In the genomic region with DNA sequence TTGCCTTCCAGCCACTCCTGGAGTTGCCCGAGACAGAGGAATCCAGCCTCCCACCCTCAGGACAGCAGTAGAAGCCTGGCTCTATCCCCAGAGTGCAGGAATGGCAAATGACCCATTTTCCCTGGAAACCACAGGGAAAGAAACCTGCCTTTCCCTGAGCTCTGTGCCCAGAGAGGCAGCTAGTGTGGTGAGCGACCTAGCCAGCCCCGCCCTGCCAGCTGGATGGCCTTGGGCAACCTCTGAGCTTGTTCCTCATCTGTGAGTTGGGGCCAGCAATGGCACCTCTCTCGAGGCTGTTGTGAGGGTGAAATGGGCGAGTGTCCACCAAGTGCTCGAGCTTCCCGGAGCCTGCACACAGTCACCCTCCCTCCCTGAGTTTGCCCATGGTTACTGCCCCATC, we compare ENCODE assay signal across 21 cellular contexts. TPM values are rescaled to one million over a fixed set of nuclear protein-coding genes. Genes with fewer than 3 reads are reported as not detected.
DNase-seq lines count a peak whose midpoint lies in the region; ATAC-seq, FAIRE-seq and TF ChIP-seq lines count a peak whose summit lies in the region.
"Had no signal": no experiment of that assay in that cellular context is flagged by ENCODE, and none has a peak within 500 bp of the region (broad histone marks: within the 10 kb centered on the region; RNA-seq: fewer than 3 reads in every experiment).

No MANE protein-coding gene starts in this region.

- H3K4me3 Mint-ChIP-seq in CD4-positive, alpha-beta T cell: no peak overlapping the region
- H3K4me3 Mint-ChIP-seq: activated naive CD4-positive, alpha-beta T cell treated with anti-CD3 and anti-CD28 coated beads, Interleukin-2, amount 50 U/mL, for 24 hours; CD4-positive, alpha-beta memory T cell; naive thymus-derived CD4-positive, alpha-beta T cell had no signal

- H3K36me3 ChIP-seq in pancreas: no peaks in the 10 kb centered on the region

- DNase-seq in G401 (ENCODE audit: low spot score) (peak; percentile 61), NCI-H1694 treated with DMSO at 0.1 percent for 48 hours (lab: John Stamatoyannopoulos, UW) (peak; percentile 51), cerebellar cortex (ENCODE audit: low spot score) (peak; percentile 44), pancreas (peak in 4 of 6 donors; percentile 50 to 71 (median 64)), AG08396 (ENCODE audit: low spot score) (no peak)
- DNase-seq in CD4-positive, alpha-beta T cell: no peak
- DNase-seq: activated CD4-positive, alpha-beta T cell treated with anti-CD3 and anti-CD28 coated beads, Interleukin-2, amount 50 U/mL, for 48 hours; activated T-cell treated with anti-CD3 and anti-CD28 coated beads, Interleukin-2, amount 50 U/mL, for 1 hour; erythroblast; naive thymus-derived CD4-positive, alpha-beta T cell; NCI-H748 treated with DMSO at 0.1 percent for 48 hours had no signal

- no peak overlapping the region for H3K27ac Mint-ChIP-seq in CD4-positive, alpha-beta T cell
- H3K27ac Mint-ChIP-seq: activated naive CD4-positive, alpha-beta T cell treated with anti-CD3 and anti-CD28 coated beads, Interleukin-2, amount 50 U/mL, for 24 hours; CD4-positive, alpha-beta memory T cell; naive thymus-derived CD4-positive, alpha-beta T cell; progenitor cell of endocrine pancreas had no signal

- POLR2A ChIA-PET in CD4-positive, alpha-beta T cell (lab: Charles Lee): no interaction called here

- no peaks in the 10 kb centered on the region for H3K36me3 Mint-ChIP-seq in CD4-positive, alpha-beta T cell (ENCODE audit: low read depth)
- H3K36me3 Mint-ChIP-seq: CD4-positive, alpha-beta memory T cell had no signal

- peaks cover 0 to 24% (median 0%) of the 10 kb centered on the region in 3 donors for H3K4me1 ChIP-seq in pancreas

- no peaks in the 10 kb centered on the region for H3K27me3 Mint-ChIP-seq in CD4-positive, alpha-beta T cell
- H3K27me3 Mint-ChIP-seq: activated naive CD4-positive, alpha-beta T cell treated with anti-CD3 and anti-CD28 coated beads, Interleukin-2, amount 50 U/mL, for 24 hours; CD4-positive, alpha-beta memory T cell; naive thymus-derived CD4-positive, alpha-beta T cell; progenitor cell of endocrine pancreas had no signal

- no peaks in the 10 kb centered on the region for H3K4me1 Mint-ChIP-seq in CD4-positive, alpha-beta T cell (ENCODE audit: low read depth)
- H3K4me1 Mint-ChIP-seq: activated naive CD4-positive, alpha-beta T cell treated with anti-CD3 and anti-CD28 coated beads, Interleukin-2, amount 50 U/mL, for 24 hours; CD4-positive, alpha-beta memory T cell had no signal

- intact Hi-C loops in pancreas (cut with DNase I): no loop called here
- intact Hi-C loops in CD4-positive, alpha-beta T cell (cut with DNase I, micrococcal nuclease): no loop called here

- H3K4me3 ChIP-seq in pancreas: no peak overlapping the region
- H3K4me3 ChIP-seq: gastroesophageal sphincter, smooth muscle cell had no signal

- CTCF ChIA-PET in CD4-positive, alpha-beta T cell (lab: Charles Lee): no interaction called here

- H3K27me3 ChIP-seq in pancreas: no peaks in the 10 kb centered on the region
- no peaks in the 10 kb centered on the region for H3K27me3 ChIP-seq in CD4-positive, alpha-beta T cell (ENCODE audit: control insufficient read depth, insufficient read depth, low read length)
- H3K27me3 ChIP-seq: gastroesophageal sphincter had no signal

- peak; percentile 63 to 78 (median 74) for ATAC-seq in pancreas
- ATAC-seq in CD4-positive, alpha-beta T cell (ENCODE audit: poor library complexity): no peak
- no peak for ATAC-seq in GM21381 (IDR thresholded peaks at IDR 0.05; ENCODE audit: unreplicated experiment)
- ATAC-seq: gastroesophageal sphincter; naive thymus-derived CD4-positive, alpha-beta T cell had no signal

- FAIRE-seq in pancreas (lab: Jason Lieb, UNC): no peak
- FAIRE-seq: HTR-8/SVneo had no signal

- 55 to 57% methylated on average over 7 of the region's 7 CpGs for WGBS in pancreas, 2 donors

- peak overlapping the region in 1 of 4 donors; percentile 23 for H3K27ac ChIP-seq in pancreas
- no peak overlapping the region for H3K27ac ChIP-seq in CD4-positive, alpha-beta T cell (ENCODE audit: low read depth, low read length)
- H3K27ac ChIP-seq: gastroesophageal sphincter, RWPE1 had no signal

- no peaks in the 10 kb centered on the region for H3K9me3 Mint-ChIP-seq in CD4-positive, alpha-beta T cell
- H3K9me3 Mint-ChIP-seq: activated naive CD4-positive, alpha-beta T cell treated with anti-CD3 and anti-CD28 coated beads, Interleukin-2, amount 50 U/mL, for 24 hours; CD4-positive, alpha-beta memory T cell; naive thymus-derived CD4-positive, alpha-beta T cell had no signal

- in situ Hi-C loops in G401 (cut with HindIII; ENCODE audit: low sequenced_read_pairs): no loop called here

- TF ChIP-seq CTCF in pancreas (IDR thresholded peaks at IDR 0.05): no peak
- TF ChIP-seq CTCF in CD4-positive, alpha-beta T cell (IDR thresholded peaks at IDR 0.05): no peak

- no peaks in the 10 kb centered on the region for H3K9me3 ChIP-seq in pancreas
- H3K9me3 ChIP-seq in CD4-positive, alpha-beta T cell (ENCODE audit: control insufficient read depth, low read length): no peaks in the 10 kb centered on the region
- H3K9me3 ChIP-seq: gastroesophageal sphincter had no signal

RNA-seq across cellular contexts. Expression of a gene that starts 3.7 kb away (rescaled TPM):
- not detected in 2 replicates for total RNA-seq in G401 (2014; rRNA removed; shearing (Covaris generic))
- total RNA-seq in pancreas: under 1 TPM in 2 of 6 donors, not detected in 4; 0.69 to 0.78 TPM
- polyA plus RNA-seq in pancreas: under 1 TPM in 1 of 2 donors, not detected in 1; 0.61 TPM
- not detected for total RNA-seq in CD4-positive, alpha-beta T cell
- total RNA-seq: gastroesophageal sphincter, lower leg skin, progenitor cell of endocrine pancreas, smooth muscle cell had no signal
- polyA plus RNA-seq: CD4-positive, alpha-beta memory T cell; naive thymus-derived CD4-positive, alpha-beta T cell; smooth muscle cell; thymus had no signal

RNA-seq across cellular contexts. Expression of a gene that starts 21.7 kb away (rescaled TPM):
- 0.64 and 4.1 TPM in 2 replicates for total RNA-seq in G401 (2014; rRNA removed; shearing (Covaris generic))
- 1 to 10 TPM; 3.8 to 9.7 (median 7.0) TPM for total RNA-seq in pancreas
- 10 to 100 TPM in 1 of 2 donors, 1 to 10 TPM in 1; 6.8 to 13.3 TPM for polyA plus RNA-seq in pancreas
- under 1 TPM; 0.61 to 0.63 TPM for total RNA-seq in CD4-positive, alpha-beta T cell
- polyA plus RNA-seq: naive thymus-derived CD4-positive, alpha-beta T cell had no signal

RNA-seq across cellular contexts. Expression of a gene that starts 39.5 kb away (rescaled TPM):
- 5.6 and 11.1 TPM in 2 replicates for total RNA-seq in G401 (2014; rRNA removed; shearing (Covaris generic))
- 10 to 100 TPM in 2 of 6 donors, 1 to 10 TPM in 4; 3.3 to 11.0 (median 7.3) TPM for total RNA-seq in pancreas
- 1 to 10 TPM; 3.7 to 4.0 TPM for polyA plus RNA-seq in pancreas
- 1 to 10 TPM; 5.1 to 6.9 TPM for total RNA-seq in CD4-positive, alpha-beta T cell

Comparison
In these comparisons a context has a peak if more than half of its experiments do, and no peak if none do; other contexts are left out.
1. DNase-seq: peak in G401 (single experiment), NCI-H1694 treated with DMSO at 0.1 percent for 48 hours (single experiment), cerebellar cortex (single experiment) and pancreas (4 of 6); none in CD4-positive, alpha-beta T cell (0 of 10) and AG08396 (single experiment).
2. ATAC-seq: peak in pancreas (4 of 4); none in CD4-positive, alpha-beta T cell (single experiment) and GM21381 (single experiment).